22 cellular contexts compared by ENCODE assay signal in genomic region chr2:231003186-231003585, GRCh38. TPM values are rescaled to one million over a fixed set of nuclear protein-coding genes. Genes with fewer than 3 reads are reported as not detected.
"Had no signal": no experiment of that assay in that cellular context is flagged by ENCODE, and none has a peak within 500 bp of the region (broad histone marks: within the 10 kb centered on the region; RNA-seq: fewer than 3 reads in every experiment).

No MANE protein-coding gene starts in this region.

- H3K4me3 ChIP-seq: MG63 had no signal

- FAIRE-seq: RCC 7860 had no signal

- DNase-seq: IMR-90, Karpas-422, KG1, MG63, NCI-H1092 treated with DMSO at 0.1 percent for 48 hours, NCI-H1436, NCI-H187, NCI-H2029, NCI-H2081 treated with DMSO at 0.1 percent for 48 hours, NCI-H2171, NCI-H226, NCI-H446, NCI-H510A, NCI-H524 treated with DMSO at 0.1 percent for 48 hours, NCI-H69, NCI-H774, Right ventricle myocardium superior, RPMI8226, SK-N-SH had no signal

- H3K36me3 ChIP-seq: MG63 had no signal

- H3K27me3 ChIP-seq: MG63 had no signal

- H3K9ac ChIP-seq: SK-N-SH had no signal

- H3K9me3 ChIP-seq: MG63, SK-N-SH had no signal

- H3K27ac ChIP-seq: HL-60 had no signal

- H3K4me2 ChIP-seq: SK-N-SH had no signal

RNA-seq across cellular contexts. Expression of gene SPATA3, which starts 7.3 kb away (rescaled TPM):
- total RNA-seq: IMR-90, Right ventricle myocardium superior, SK-MEL-5 had no signal
- polyA plus RNA-seq: IMR-90, SK-N-SH had no signal
